Comparison of ENCODE assay signal across 17 cellular contexts in the genomic region with DNA sequence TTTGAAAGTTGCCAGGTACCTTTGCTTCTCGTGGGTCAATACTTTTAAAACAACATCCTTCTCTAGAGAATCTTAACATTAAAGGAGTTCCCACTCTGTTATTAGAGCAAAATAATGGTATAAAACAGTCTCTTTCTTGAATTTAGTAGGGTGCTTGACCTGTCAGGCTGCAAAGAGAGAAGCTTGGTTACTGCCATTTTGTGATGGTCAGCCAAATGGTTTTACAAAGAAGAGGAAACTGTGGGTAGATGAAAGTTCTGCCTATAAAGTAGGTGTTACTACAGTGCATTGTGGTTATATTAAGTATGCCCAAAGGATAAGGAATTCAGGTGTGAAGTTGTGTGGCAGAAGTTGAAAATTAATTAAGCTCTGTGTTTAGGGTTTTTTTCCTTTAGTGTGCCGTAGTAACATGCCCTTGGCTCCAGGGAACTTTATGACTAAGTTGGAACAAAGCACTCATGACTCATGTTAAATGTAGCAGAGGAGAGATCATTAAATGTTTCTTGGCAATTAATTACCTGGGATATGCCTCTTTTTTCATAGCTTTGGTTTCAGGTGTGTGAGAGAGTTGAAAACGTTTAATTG.
DNase-seq lines count a peak whose midpoint lies in the region; ATAC-seq, FAIRE-seq and TF ChIP-seq lines count a peak whose summit lies in the region.
"Had no signal": no experiment of that assay in that cellular context is flagged by ENCODE, and none has a peak within 500 bp of the region (broad histone marks: within the 10 kb centered on the region; RNA-seq: fewer than 3 reads in every experiment).

No MANE protein-coding gene starts in this region.

- no peaks in the 10 kb centered on the region for H3K27me3 ChIP-seq in GM12878 (replicated peaks in 1 of 2; ENCODE audit: control insufficient read depth in 2 of 2, insufficient read depth in 2 of 2, low read length in 1 of 2)
- no peaks in the 10 kb centered on the region for H3K27me3 ChIP-seq in keratinocyte (ENCODE audit: control insufficient read depth, extremely low read depth, insufficient read depth, low read length)
- H3K27me3 ChIP-seq: esophagus muscularis mucosa, tibial artery had no signal

- intact Hi-C loops in GM12878 (cut with micrococcal nuclease; ENCODE audit: unreplicated experiment), result no loop called here

- no peaks in the 10 kb centered on the region for H4K20me1 ChIP-seq in GM12878 (ENCODE audit: control insufficient read depth, insufficient read depth)
- no peaks in the 10 kb centered on the region for H4K20me1 ChIP-seq in keratinocyte (ENCODE audit: control insufficient read depth, extremely low read depth, insufficient read depth, low read length)

- H3K9me3 ChIP-seq in GM12878 (replicated peaks; ENCODE audit: control insufficient read depth, insufficient read depth, low read length), result no peaks in the 10 kb centered on the region
- H3K9me3 ChIP-seq in keratinocyte (ENCODE audit: control insufficient read depth, low read depth, low read length), result no peaks in the 10 kb centered on the region
- H3K9me3 ChIP-seq: esophagus muscularis mucosa, tibial artery had no signal

- no TSS peak for BruUV-seq in GM12878 (replicated peaks; lab: Mats Ljungman, UMichigan)

- no peak for TF ChIP-seq POLR2A in GM12878 (IDR thresholded peaks at IDR 0.05; ENCODE audit: low read depth, low read length)

- TF ChIP-seq CTCF in GM12878 (IDR thresholded peaks at IDR 0.05 in 2 of 3, conservative IDR thresholded peaks at IDR 0.05 in 1 of 3; ENCODE audit: control insufficient read depth in 2 of 3, extremely low read depth in 1 of 3, insufficient read depth in 1 of 3, low read depth in 3 of 3, low read length in 3 of 3) (no peak), keratinocyte (optimal IDR thresholded peaks at IDR 0.05 in 1 of 3, IDR thresholded peaks at IDR 0.05 in 1 of 3, conservative IDR thresholded peaks at IDR 0.05 in 1 of 3; ENCODE audit: extremely low read depth in 1 of 3, insufficient read depth in 2 of 3, low read length in 3 of 3) (no peak)

- no peaks in the 10 kb centered on the region for H3K79me2 ChIP-seq in GM12878 (ENCODE audit: control insufficient read depth, insufficient read depth, low read length)
- no peaks in the 10 kb centered on the region for H3K79me2 ChIP-seq in keratinocyte (ENCODE audit: control insufficient read depth, insufficient read depth, low read length)

- peak; percentile 38 for DNase-seq in ACHN
- peak; percentile 86 for DNase-seq in HT-29 (ENCODE audit: low spot score)
- no peak for DNase-seq in GM12878 (ENCODE audit: low read depth, low spot score)
- no peak for DNase-seq in keratinocyte (ENCODE audit: low read depth, low spot score)
- DNase-seq in stimulated activated CD4-positive, alpha-beta T cell treated with anti-CD3 and anti-CD28 coated beads, Interleukin-15, amount 100 ng/mL, for 24 hours, result no peak
- DNase-seq in mesenteric fat pad (ENCODE audit: low spot score), result no peak
- no peak for DNase-seq in urothelium cell line (ENCODE audit: low spot score)
- DNase-seq: activated naive CD4-positive, alpha-beta T cell treated with Interleukin-2 at 50 U/mL for 16 hours; cerebellar nuclear complex; DMS 273 treated with DMSO at 0.1 percent for 48 hours; KG1; NCI-H187; posterior cingulate gyrus; tibial artery; WERI-Rb-1 had no signal

- POLR2A ChIA-PET in GM12878 (lab: Charles Lee), result no interaction called here

- SMC1A ChIA-PET in GM12878 (lab: Charles Lee; ENCODE audit: uncharacterized antibody, unreplicated experiment), result interaction anchor here (0.7 to 1.4 kb wide), 4 partner anchors 10 to 196 kb away, joined by 3 read pairs; no protein-coding TSS in a partner anchor

- no peak for TF ChIP-seq EP300 in GM12878 (IDR thresholded peaks at IDR 0.05; ENCODE audit: borderline replicate concordance in 1 of 2, control insufficient read depth in 1 of 2, low read depth in 2 of 2, low read length in 2 of 2)

- no peak overlapping the region for H3K27ac ChIP-seq in GM12878 (ENCODE audit: control insufficient read depth, insufficient read depth)
- H3K27ac ChIP-seq in keratinocyte (ENCODE audit: control insufficient read depth, insufficient read depth, low read length), result peak overlapping the region; percentile 48
- H3K27ac ChIP-seq: esophagus muscularis mucosa, tibial artery, WERI-Rb-1 had no signal

- ATAC-seq in GM12878, result peak; percentile 29
- ATAC-seq in GM19328 (IDR thresholded peaks at IDR 0.05; ENCODE audit: unreplicated experiment), result no peak

- WGBS in GM12878 (ENCODE audit: insufficient coverage, insufficient replicate concordance, low lambda C conversion rate, missing lambda C conversion rate), result 0% methylated on average over 3 of the region's 3 CpGs

- FAIRE-seq in GM12878 (lab: Jason Lieb, UNC), result no peak
- peak; percentile 89 for FAIRE-seq in keratinocyte (lab: Jason Lieb, UNC)
- FAIRE-seq in urothelium cell line (lab: Jason Lieb, UNC), result no peak

- CTCF ChIA-PET in GM12878 (lab: Yijun Ruan, JAX), result interaction anchor here (0.6 to 1.5 kb wide), 2 partner anchors 7 to 573 kb away, joined by 3 read pairs; no protein-coding TSS in a partner anchor

- no peak overlapping the region for H2AFZ ChIP-seq in GM12878 (ENCODE audit: control insufficient read depth, low read depth, low read length)
- H2AFZ ChIP-seq in keratinocyte (ENCODE audit: control insufficient read depth, low read length), result peak overlapping the region; percentile 87

- H3K4me2 ChIP-seq in GM12878 (ENCODE audit: control insufficient read depth, insufficient read depth), result no peak overlapping the region
- H3K4me2 ChIP-seq in keratinocyte (ENCODE audit: control insufficient read depth, extremely low read depth, insufficient read depth, low read depth, low read length), result peak overlapping the region; percentile 78

- no peak overlapping the region for H3K4me3 ChIP-seq in GM12878
- H3K4me3 ChIP-seq in keratinocyte (ENCODE audit: control insufficient read depth in 2 of 3, extremely low read depth in 1 of 3, insufficient read depth in 2 of 3, low read depth in 1 of 3, low read length in 3 of 3), result peak overlapping the region in 1 of 3 experiments; percentile 4
- H3K4me3 ChIP-seq: esophagus muscularis mucosa, tibial artery had no signal

- no peaks in the 10 kb centered on the region for H3K9me1 ChIP-seq in keratinocyte (ENCODE audit: control insufficient read depth, extremely low read depth, insufficient read depth, low read length)

- in situ Hi-C loops in ACHN (cut with HindIII; ENCODE audit: low pct_ligation_motif_present, low pct_unique_long_range_greater_than_20kb, low sequenced_read_pairs), result no loop called here
- in situ Hi-C loops in GM12878 (cut with MboI), result no loop called here

- no peak for TF ChIP-seq RAD21 in GM12878 (IDR thresholded peaks at IDR 0.05; ENCODE audit: insufficient read depth, low read depth, low read length)

- RAD21 ChIA-PET in GM12878 (lab: Charles Lee; ENCODE audit: unreplicated experiment), result interaction anchor here (0.6 to 0.9 kb wide), 2 partner anchors 38 to 786 kb away, joined by 3 read pairs; no protein-coding TSS in a partner anchor

- H3K36me3 ChIP-seq in GM12878 (ENCODE audit: control insufficient read depth in 2 of 2, insufficient read depth in 2 of 2, low read length in 1 of 2) (no peaks in the 10 kb centered on the region), keratinocyte (ENCODE audit: control insufficient read depth in 2 of 2, extremely low read depth in 1 of 2, insufficient read depth in 2 of 2, low read length in 2 of 2) (no peaks in the 10 kb centered on the region)
- H3K36me3 ChIP-seq: esophagus muscularis mucosa, tibial artery, WERI-Rb-1 had no signal

- no peaks in the 10 kb centered on the region for H3K4me1 ChIP-seq in GM12878 (ENCODE audit: control insufficient read depth, insufficient read depth, low read length)
- peaks cover 32% of the 10 kb centered on the region for H3K4me1 ChIP-seq in keratinocyte (ENCODE audit: control insufficient read depth, extremely low read depth, insufficient read depth, low read length)
- H3K4me1 ChIP-seq: esophagus muscularis mucosa, tibial artery had no signal

- dilution Hi-C loops in keratinocyte (cut with MboI; ENCODE audit: extremely low pct_ligation_motif_present, low sequenced_read_pairs), result no loop called here

- H3K9ac ChIP-seq in GM12878 (ENCODE audit: control insufficient read depth, insufficient read depth, low read length), result no peak overlapping the region
- no peak overlapping the region for H3K9ac ChIP-seq in keratinocyte (ENCODE audit: control insufficient read depth, extremely low read depth, insufficient read depth, low read length)

TF ChIP-seq in GM12878, 131 proteins besides CTCF, POLR2A, EP300 and RAD21:
- TF ChIP-seq MTA2 (IDR thresholded peaks at IDR 0.05; ENCODE audit: low read depth) (peak; percentile 85), DPF2 (IDR thresholded peaks at IDR 0.05) (0 out of 2 replicates have a peak, but pooled peaks have one; percentile 39), ZNF384 (IDR thresholded peaks at IDR 0.05; ENCODE audit: borderline replicate concordance, low read depth, low read length) (no peak), RFX5 (IDR thresholded peaks at IDR 0.05; ENCODE audit: low read depth, low read length) (no peak), IKZF2 (IDR thresholded peaks at IDR 0.05) (peak; percentile 66 to 69), IKZF1 (conservative IDR thresholded peaks at IDR 0.05) (peak; percentile 84)
- TF ChIP-seq, protein P1, sequence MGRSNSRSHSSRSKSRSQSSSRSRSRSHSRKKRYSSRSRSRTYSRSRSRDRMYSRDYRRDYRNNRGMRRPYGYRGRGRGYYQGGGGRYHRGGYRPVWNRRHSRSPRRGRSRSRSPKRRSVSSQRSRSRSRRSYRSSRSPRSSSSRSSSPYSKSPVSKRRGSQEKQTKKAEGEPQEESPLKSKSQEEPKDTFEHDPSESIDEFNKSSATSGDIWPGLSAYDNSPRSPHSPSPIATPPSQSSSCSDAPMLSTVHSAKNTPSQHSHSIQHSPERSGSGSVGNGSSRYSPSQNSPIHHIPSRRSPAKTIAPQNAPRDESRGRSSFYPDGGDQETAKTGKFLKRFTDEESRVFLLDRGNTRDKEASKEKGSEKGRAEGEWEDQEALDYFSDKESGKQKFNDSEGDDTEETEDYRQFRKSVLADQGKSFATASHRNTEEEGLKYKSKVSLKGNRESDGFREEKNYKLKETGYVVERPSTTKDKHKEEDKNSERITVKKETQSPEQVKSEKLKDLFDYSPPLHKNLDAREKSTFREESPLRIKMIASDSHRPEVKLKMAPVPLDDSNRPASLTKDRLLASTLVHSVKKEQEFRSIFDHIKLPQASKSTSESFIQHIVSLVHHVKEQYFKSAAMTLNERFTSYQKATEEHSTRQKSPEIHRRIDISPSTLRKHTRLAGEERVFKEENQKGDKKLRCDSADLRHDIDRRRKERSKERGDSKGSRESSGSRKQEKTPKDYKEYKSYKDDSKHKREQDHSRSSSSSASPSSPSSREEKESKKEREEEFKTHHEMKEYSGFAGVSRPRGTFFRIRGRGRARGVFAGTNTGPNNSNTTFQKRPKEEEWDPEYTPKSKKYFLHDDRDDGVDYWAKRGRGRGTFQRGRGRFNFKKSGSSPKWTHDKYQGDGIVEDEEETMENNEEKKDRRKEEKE (IDR thresholded peaks at IDR 0.05), result no peak

Comparison
In these comparisons a context has a peak if more than half of its experiments do, and no peak if none do; other contexts are left out.
1. DNase-seq: peak in ACHN (single experiment) and HT-29 (single experiment); none in GM12878 (single experiment), keratinocyte (single experiment), stimulated activated CD4-positive, alpha-beta T cell treated with anti-CD3 and anti-CD28 coated beads, Interleukin-15, amount 100 ng/mL, for 24 hours (single experiment), mesenteric fat pad (single experiment) and urothelium cell line (single experiment).